24 cellular contexts compared by ENCODE assay signal in genomic region chr11:122046846-122047245, GRCh38.
DNase-seq lines count a peak whose midpoint lies in the region; ATAC-seq and TF ChIP-seq lines count a peak whose summit lies in the region.
"Had no signal": no experiment of that assay in that cellular context is flagged by ENCODE, and none has a peak within 500 bp of the region (broad histone marks: within the 10 kb centered on the region; RNA-seq: fewer than 3 reads in every experiment).

No MANE protein-coding gene starts in this region.

- H3K27me3 Mint-ChIP-seq in HFFc6 (ENCODE audit: insufficient read depth), result peaks cover 5% of the 10 kb centered on the region
- H3K27me3 Mint-ChIP-seq in CD4-positive, alpha-beta memory T cell, result peaks cover 5 to 9% of the 10 kb centered on the region in 2 donors
- H3K27me3 Mint-ChIP-seq: activated CD4-positive, alpha-beta T cell treated with anti-CD3 and anti-CD28 coated beads, Interleukin-2, amount 10 ng/mL, durations not matched to agents 7 days and 5 days had no signal

- H3K4me1 ChIP-seq in mesenchymal stem cell (ENCODE audit: control insufficient read depth, insufficient read depth, low read depth, low read length) (no peaks in the 10 kb centered on the region), body of pancreas (no peaks in the 10 kb centered on the region)
- H3K4me1 ChIP-seq in CD4-positive, alpha-beta memory T cell (ENCODE audit: insufficient read depth, low read length), result no peaks in the 10 kb centered on the region
- H3K4me1 ChIP-seq: BE2C, parathyroid adenoma, thyroid gland had no signal

- H2BK5ac ChIP-seq in mesenchymal stem cell (ENCODE audit: low read depth, low read length, poor library complexity, severe bottlenecking), result no peak overlapping the region

- H3K14ac ChIP-seq in mesenchymal stem cell (ENCODE audit: low read length in 2 of 2), result no peak overlapping the region

- H3K36me3 ChIP-seq in mesenchymal stem cell (ENCODE audit: control insufficient read depth in 1 of 2, insufficient read depth in 2 of 2, low read depth in 1 of 2, low read length in 2 of 2) (peaks cover 0 to 73% of the 10 kb centered on the region in 2 experiments), body of pancreas (replicated peaks in 1 of 2; ENCODE audit: insufficient read depth in 1 of 2, low read depth in 2 of 2) (no peaks in the 10 kb centered on the region)
- no peaks in the 10 kb centered on the region for H3K36me3 ChIP-seq in CD4-positive, alpha-beta memory T cell (ENCODE audit: insufficient read depth, low read length)
- H3K36me3 ChIP-seq: BE2C, SJCRH30, thyroid gland had no signal

- H3K4me3 ChIP-seq in coronary artery, result peak overlapping the region; percentile 1
- H3K4me3 ChIP-seq in mesenchymal stem cell (ENCODE audit: insufficient read depth in 1 of 2, low read depth in 1 of 2, low read length in 2 of 2), result no peak overlapping the region
- H3K4me3 ChIP-seq in CD4-positive, alpha-beta memory T cell (ENCODE audit: low read length in 2 of 2), result no peak overlapping the region
- no peak overlapping the region for H3K4me3 ChIP-seq in body of pancreas
- H3K4me3 ChIP-seq: GM23338, PC-9, SJCRH30, thyroid gland had no signal

- H3K9me3 ChIP-seq in mesenchymal stem cell (ENCODE audit: control insufficient read depth, low read length) (peaks cover 5% of the 10 kb centered on the region), body of pancreas (no peaks in the 10 kb centered on the region)
- no peaks in the 10 kb centered on the region for H3K9me3 ChIP-seq in CD4-positive, alpha-beta memory T cell (ENCODE audit: control insufficient read depth in 1 of 2, low read length in 2 of 2)
- H3K9me3 ChIP-seq: BE2C, thyroid gland had no signal

- H3K9me3 Mint-ChIP-seq in HFFc6, result peaks cover 11% of the 10 kb centered on the region
- H3K9me3 Mint-ChIP-seq in CD4-positive, alpha-beta memory T cell, result peaks cover under 1 to 8% (median 4%) of the 10 kb centered on the region in 8 donors
- H3K9me3 Mint-ChIP-seq: activated CD4-positive, alpha-beta T cell treated with anti-CD3 and anti-CD28 coated beads, Interleukin-2, amount 10 ng/mL, durations not matched to agents 7 days and 5 days; GM23338; T-helper 1 cell treated with Interleukin-12 subunit alpha and Interleukin-12 subunit beta and Interleukin-4 antibody, amounts not matched to agents 30 μg/mL and 1 μg/mL, for 36 hours had no signal

- no peak overlapping the region for H2BK12ac ChIP-seq in mesenchymal stem cell (ENCODE audit: low read length in 2 of 2)

- no peaks in the 10 kb centered on the region for H3K27me3 ChIP-seq in mesenchymal stem cell (ENCODE audit: control insufficient read depth in 1 of 2, insufficient read depth in 1 of 2, low read length in 2 of 2)
- no peaks in the 10 kb centered on the region for H3K27me3 ChIP-seq in CD4-positive, alpha-beta memory T cell (ENCODE audit: insufficient read depth, low read length)
- no peaks in the 10 kb centered on the region for H3K27me3 ChIP-seq in body of pancreas
- H3K27me3 ChIP-seq: BE2C, SJCRH30, thyroid gland had no signal

- H2BK120ac ChIP-seq in mesenchymal stem cell (ENCODE audit: low read depth, low read length), result no peak overlapping the region

- H3K4me1 Mint-ChIP-seq in HFFc6 (ENCODE audit: low read depth), result peaks cover 89% of the 10 kb centered on the region
- no peaks in the 10 kb centered on the region for H3K4me1 Mint-ChIP-seq in CD4-positive, alpha-beta memory T cell
- H3K4me1 Mint-ChIP-seq: activated CD4-positive, alpha-beta T cell treated with anti-CD3 and anti-CD28 coated beads, Interleukin-2, amount 10 ng/mL, durations not matched to agents 7 days and 5 days; GM23338; natural killer cell had no signal

- H2BK15ac ChIP-seq in mesenchymal stem cell (ENCODE audit: low read depth, poor library complexity, severe bottlenecking), result no peak overlapping the region

- H3K4me2 ChIP-seq in mesenchymal stem cell (ENCODE audit: low read length, poor library complexity, severe bottlenecking), result no peak overlapping the region
- H3K4me2 ChIP-seq: GM23338, PC-9 had no signal

- H2AK5ac ChIP-seq in mesenchymal stem cell (ENCODE audit: low read length, severe bottlenecking), result no peak overlapping the region

- no peak overlapping the region for H3K18ac ChIP-seq in mesenchymal stem cell (ENCODE audit: low read depth in 1 of 2, low read length in 2 of 2)

- H3K27ac ChIP-seq in coronary artery, result peak overlapping the region; percentile 78 to 82
- H3K27ac ChIP-seq in mesenchymal stem cell (ENCODE audit: low read length, poor library complexity, severe bottlenecking), result no peak overlapping the region
- no peak overlapping the region for H3K27ac ChIP-seq in CD4-positive, alpha-beta memory T cell (ENCODE audit: low read depth, low read length)
- H3K27ac ChIP-seq in body of pancreas, result no peak overlapping the region
- no peak overlapping the region for H3K27ac ChIP-seq in RWPE1
- H3K27ac ChIP-seq: parathyroid adenoma, PC-9, SJCRH30, thyroid gland had no signal

- CTCF ChIA-PET in CD4-positive, alpha-beta memory T cell (lab: Charles Lee; ENCODE audit: partially characterized antibody), result no interaction called here
- CTCF ChIA-PET in RWPE1 (lab: Yijun Ruan, JAX), result no interaction called here

- no peak overlapping the region for H2AFZ ChIP-seq in mesenchymal stem cell (ENCODE audit: low read depth, low read length)
- H2AFZ ChIP-seq: GM23338, parathyroid adenoma, PC-9 had no signal

- peak overlapping the region; percentile 50 for H3K9ac ChIP-seq in mesenchymal stem cell (ENCODE audit: low read length)
- H3K9ac ChIP-seq: parathyroid adenoma had no signal

- H3K36me3 Mint-ChIP-seq in HFFc6 (ENCODE audit: low read depth), result peaks cover 62% of the 10 kb centered on the region
- no peaks in the 10 kb centered on the region for H3K36me3 Mint-ChIP-seq in CD4-positive, alpha-beta memory T cell
- H3K36me3 Mint-ChIP-seq: natural killer cell had no signal

- ATAC-seq in body of pancreas (no peak), HG03095 (IDR thresholded peaks at IDR 0.05; ENCODE audit: unreplicated experiment) (no peak)
- ATAC-seq: GM23338, natural killer cell, sciatic nerve had no signal

- TF ChIP-seq POLR2A in body of pancreas (IDR thresholded peaks at IDR 0.05), result no peak

- WGBS in mesenchymal stem cell, result 82% methylated on average over 6 of the region's 6 CpGs
- 72 to 77% methylated on average over 6 of the region's 6 CpGs for WGBS in body of pancreas, 2 donors

- intact Hi-C loops in CD4-positive, alpha-beta memory T cell (cut with micrococcal nuclease), result no loop called here
- intact Hi-C loops in body of pancreas (cut with DNase I), result no loop called here

- H3K4me3 Mint-ChIP-seq in HFFc6, result peak overlapping the region; percentile 44
- no peak overlapping the region for H3K4me3 Mint-ChIP-seq in CD4-positive, alpha-beta memory T cell
- H3K4me3 Mint-ChIP-seq: activated CD4-positive, alpha-beta T cell treated with anti-CD3 and anti-CD28 coated beads, Interleukin-2, amount 10 ng/mL, durations not matched to agents 7 days and 5 days; GM23338; natural killer cell; T-helper 1 cell treated with Interleukin-12 subunit alpha and Interleukin-12 subunit beta and Interleukin-4 antibody, amounts not matched to agents 30 μg/mL and 1 μg/mL, for 36 hours had no signal

- H4K91ac ChIP-seq in mesenchymal stem cell (ENCODE audit: low read length), result no peak overlapping the region

- POLR2A ChIA-PET in CD4-positive, alpha-beta memory T cell (lab: Charles Lee; ENCODE audit: partially characterized antibody), result no interaction called here
- POLR2A ChIA-PET in RWPE1 (lab: Yijun Ruan, JAX; ENCODE audit: low non-redundant PET), result no interaction called here

- TF ChIP-seq CTCF in HFFc6 (IDR thresholded peaks at IDR 0.05) (no peak), coronary artery (IDR thresholded peaks at IDR 0.05) (no peak), body of pancreas (IDR thresholded peaks at IDR 0.05) (no peak), RWPE1 (conservative IDR thresholded peaks at IDR 0.05; ENCODE audit: low read depth) (no peak)

- H4K8ac ChIP-seq in mesenchymal stem cell (ENCODE audit: low read length), result no peak overlapping the region

- peak; percentile 62 for DNase-seq in HFFc6
- DNase-seq in coronary artery (ENCODE audit: low spot score), result peak; percentile 79
- peak; percentile 53 for DNase-seq in mesenchymal stem cell
- DNase-seq in CD4-positive, alpha-beta memory T cell, result no peak
- no peak for DNase-seq in body of pancreas
- DNase-seq in RWPE1 (ENCODE audit: low spot score), result no peak
- DNase-seq: activated CD4-positive, alpha-beta T cell treated with anti-CD3 and anti-CD28 coated beads, Interleukin-2, amount 10 ng/mL, durations not matched to agents 7 days and 5 days; activated CD8-positive, alpha-beta memory T cell treated with anti-CD3 and anti-CD28 coated beads, Interleukin-2, amount 50 U/mL, for 4 hours; activated effector memory CD4-positive, alpha-beta T cell treated with Interleukin-2 at 50 U/mL for 16 hours; BE2C; caudate nucleus; erythroblast; natural killer cell; NCI-H187 treated with DMSO at 0.1 percent for 48 hours; PC-9; SJCRH30; stimulated activated CD4-positive, alpha-beta T cell treated with anti-CD3 and anti-CD28 coated beads, Interleukin-2, amount 100 ng/mL, for 48 hours; stimulated activated naive CD4-positive, alpha-beta T cell treated with Interleukin-2 at 50 U/mL for 16 hours; thyroid gland had no signal

- no peak overlapping the region for H3K23ac ChIP-seq in mesenchymal stem cell (ENCODE audit: low read length in 2 of 2)

- peak overlapping the region; percentile 94 for H3K27ac Mint-ChIP-seq in HFFc6
- H3K27ac Mint-ChIP-seq in CD4-positive, alpha-beta memory T cell, result no peak overlapping the region
- H3K27ac Mint-ChIP-seq: activated CD4-positive, alpha-beta T cell treated with anti-CD3 and anti-CD28 coated beads, Interleukin-2, amount 10 ng/mL, durations not matched to agents 7 days and 5 days; GM23338; natural killer cell; T-helper 1 cell treated with Interleukin-12 subunit alpha and Interleukin-12 subunit beta and Interleukin-4 antibody, amounts not matched to agents 30 μg/mL and 1 μg/mL, for 36 hours had no signal

- H3K79me1 ChIP-seq in mesenchymal stem cell (replicated peaks; ENCODE audit: low read length, poor library complexity, severe bottlenecking), result no peaks in the 10 kb centered on the region

- H3K4ac ChIP-seq in mesenchymal stem cell (ENCODE audit: low read depth in 1 of 2, low read length in 2 of 2), result no peak overlapping the region

Comparison
In these comparisons a context has a peak if more than half of its experiments do, and no peak if none do; other contexts are left out.
1. DNase-seq: peak in HFFc6 (single experiment), coronary artery (single experiment) and mesenchymal stem cell (single experiment); none in CD4-positive, alpha-beta memory T cell (0 of 5), body of pancreas (0 of 4) and RWPE1 (single experiment).
2. H3K27ac ChIP-seq: peak in coronary artery (2 of 2); none in mesenchymal stem cell (single experiment), CD4-positive, alpha-beta memory T cell (single experiment), body of pancreas (0 of 4) and RWPE1 (single experiment).